24 cellular contexts compared by ENCODE assay signal in genomic region chr11:62352355-62353336, GRCh38. TPM values are rescaled to one million over a fixed set of nuclear protein-coding genes. Genes with fewer than 3 reads are reported as not detected.
A peak's percentile ranks its signal among the peaks of the same experiment; 100 is the strongest.
DNase-seq lines count a peak whose midpoint lies in the region; ATAC-seq, FAIRE-seq and TF ChIP-seq lines count a peak whose summit lies in the region.
"Had no signal": no experiment of that assay in that cellular context is flagged by ENCODE, and none has a peak within 500 bp of the region (broad histone marks: within the 10 kb centered on the region; RNA-seq: fewer than 3 reads in every experiment).

No MANE protein-coding gene starts in this region.

- H3K9me3 Mint-ChIP-seq in activated CD4-positive, alpha-beta T cell treated with anti-CD3 and anti-CD28 coated beads for 36 hours (ENCODE audit: low read depth), result no peaks in the 10 kb centered on the region
- no peaks in the 10 kb centered on the region for H3K9me3 Mint-ChIP-seq in immature natural killer cell

- ATAC-seq in activated CD4-positive, alpha-beta T cell treated with anti-CD3 and anti-CD28 coated beads for 36 hours, result peak; percentile 95
- ATAC-seq in GM19395 (IDR thresholded peaks at IDR 0.05; ENCODE audit: unreplicated experiment), result no peak
- ATAC-seq in GM19023 (IDR thresholded peaks at IDR 0.05; ENCODE audit: unreplicated experiment), result no peak
- ATAC-seq: mucosa of descending colon, Panc1 had no signal

- H3K27ac Mint-ChIP-seq in activated CD4-positive, alpha-beta T cell treated with anti-CD3 and anti-CD28 coated beads for 36 hours, result peak overlapping the region; percentile 44
- H3K27ac Mint-ChIP-seq in immature natural killer cell, result peak overlapping the region; percentile 5 to 65 (median 45)

- POLR2A ChIA-PET in activated CD4-positive, alpha-beta T cell treated with anti-CD3 and anti-CD28 coated beads for 36 hours (lab: Charles Lee), result interaction anchor here (0.5 to 0.7 kb wide), 2 partner anchors 25 to 93 kb away, joined by 3 to 5 read pairs; no protein-coding TSS in a partner anchor

- H3K9ac ChIP-seq in OCI-LY3 (ENCODE audit: low read length), result no peak overlapping the region
- H3K9ac ChIP-seq: BLaER1 treated with 17β-estradiol and CSF1 and Interleukin-3, amounts not matched to agents 10 nM and 100 nM had no signal

- no peak overlapping the region for H3K4me3 Mint-ChIP-seq in activated CD4-positive, alpha-beta T cell treated with anti-CD3 and anti-CD28 coated beads for 36 hours
- peak overlapping the region in 4 of 5 donors; percentile 2 to 51 (median 10) for H3K4me3 Mint-ChIP-seq in immature natural killer cell

- intact Hi-C loops in activated CD4-positive, alpha-beta T cell treated with anti-CD3 and anti-CD28 coated beads for 36 hours (cut with DNase I, micrococcal nuclease), result no loop called here

- H3K4me3 ChIP-seq in OCI-LY3 (ENCODE audit: low read length), result no peak overlapping the region
- H3K4me3 ChIP-seq: BLaER1 treated with 17β-estradiol and CSF1 and Interleukin-3, amounts not matched to agents 10 nM and 100 nM; mucosa of descending colon; thoracic aorta had no signal

- no peak overlapping the region for H2AFZ ChIP-seq in OCI-LY3 (ENCODE audit: low read depth, low read length)

- TF ChIP-seq CTCF in GM13977 (IDR thresholded peaks at IDR 0.05; ENCODE audit: extremely low read depth, insufficient read depth, missing control alignments), result no peak
- no peak for TF ChIP-seq CTCF in OCI-LY3 (IDR thresholded peaks at IDR 0.05; ENCODE audit: low read depth, low read length)

- CTCF ChIA-PET in activated CD4-positive, alpha-beta T cell treated with anti-CD3 and anti-CD28 coated beads for 36 hours (lab: Charles Lee), result interaction anchor here (0.7 to 1.4 kb wide), 4 partner anchors 12 to 1095 kb away, joined by 3 to 7 read pairs (median 4); no protein-coding TSS in a partner anchor

- no peaks in the 10 kb centered on the region for H3K9me3 ChIP-seq in OCI-LY3 (ENCODE audit: insufficient read depth, low read length)
- H3K9me3 ChIP-seq: BLaER1 treated with 17β-estradiol and CSF1 and Interleukin-3, amounts not matched to agents 10 nM and 100 nM; mucosa of descending colon; thoracic aorta had no signal

- H3K4me2 ChIP-seq in OCI-LY3 (ENCODE audit: low read length), result peak overlapping the region; percentile 43

- in situ Hi-C loops in GM13977 (cut with MboI; ENCODE audit: low pct_unique_long_range_greater_than_20kb, low sequenced_read_pairs, unreplicated experiment), result no loop called here

- no peaks in the 10 kb centered on the region for H4K20me1 ChIP-seq in OCI-LY3 (ENCODE audit: insufficient read depth, low read length)
- H4K20me1 ChIP-seq: BLaER1 treated with 17β-estradiol and CSF1 and Interleukin-3, amounts not matched to agents 10 nM and 100 nM had no signal

- H3K4me1 Mint-ChIP-seq in activated CD4-positive, alpha-beta T cell treated with anti-CD3 and anti-CD28 coated beads for 36 hours, result peaks cover 11% of the 10 kb centered on the region
- H3K4me1 Mint-ChIP-seq in immature natural killer cell, result peaks cover 11 to 21% of the 10 kb centered on the region in 2 donors

- H3K27me3 ChIP-seq in OCI-LY3 (ENCODE audit: low read depth, low read length), result no peaks in the 10 kb centered on the region
- H3K27me3 ChIP-seq: BLaER1 treated with 17β-estradiol and CSF1 and Interleukin-3, amounts not matched to agents 10 nM and 100 nM had no signal

- FAIRE-seq in GM19239 (lab: Jason Lieb, UNC), result no peak
- FAIRE-seq: HTR-8/SVneo had no signal

- H3K36me3 Mint-ChIP-seq in activated CD4-positive, alpha-beta T cell treated with anti-CD3 and anti-CD28 coated beads for 36 hours (ENCODE audit: low read depth), result no peaks in the 10 kb centered on the region
- H3K36me3 Mint-ChIP-seq in immature natural killer cell, result no peaks in the 10 kb centered on the region

- H3K4me1 ChIP-seq in OCI-LY3 (ENCODE audit: low read length), result peaks cover 9% of the 10 kb centered on the region

- no peak for DNase-seq in activated CD4-positive, alpha-beta T cell treated with anti-CD3 and anti-CD28 coated beads for 36 hours
- DNase-seq in activated CD4-positive, alpha-beta T cell treated with anti-CD3 and anti-CD28 coated beads, Interleukin-2, amount 50 U/mL, for 4 hours, result no peak
- DNase-seq in GM13977 (ENCODE audit: low spot score), result peak; percentile 67
- peak in 2 of 3 donors; percentile 12 to 28 for DNase-seq in immature natural killer cell
- no peak for DNase-seq in GM19239 (ENCODE audit: insufficient read length, low spot score)
- DNase-seq: activated CD4-positive, alpha-beta T cell treated with anti-CD3 and anti-CD28 coated beads for 1 hour; anterior cingulate cortex; central memory CD4-positive, alpha-beta T cell; effector CD4-positive, alpha-beta T cell; head of caudate nucleus; mucosa of descending colon; NCI-H1417 treated with DMSO at 0.1 percent for 48 hours; NCI-H2171 treated with DMSO at 0.1 percent for 48 hours; NCI-H748 treated with DMSO at 0.1 percent for 48 hours; T-helper 9 cell had no signal

- no peak overlapping the region for H3K27ac ChIP-seq in OCI-LY3 (ENCODE audit: low read length)
- H3K27ac ChIP-seq: BLaER1 treated with 17β-estradiol and CSF1 and Interleukin-3, amounts not matched to agents 10 nM and 100 nM; thoracic aorta had no signal

- H3K27me3 Mint-ChIP-seq in activated CD4-positive, alpha-beta T cell treated with anti-CD3 and anti-CD28 coated beads for 36 hours, result peaks cover 3% of the 10 kb centered on the region
- H3K27me3 Mint-ChIP-seq in immature natural killer cell (ENCODE audit: low read depth in 3 of 3), result no peaks in the 10 kb centered on the region

- no peaks in the 10 kb centered on the region for H3K36me3 ChIP-seq in OCI-LY3 (replicated peaks; ENCODE audit: low read depth, low read length)
- H3K36me3 ChIP-seq: BLaER1 treated with 17β-estradiol and CSF1 and Interleukin-3, amounts not matched to agents 10 nM and 100 nM; thoracic aorta had no signal

- H3K79me2 ChIP-seq in OCI-LY3 (ENCODE audit: low read length), result no peaks in the 10 kb centered on the region

RNA-seq across cellular contexts. Expression of gene ASRGL1, which starts 15.4 kb away (rescaled TPM):
- total RNA-seq in activated CD4-positive, alpha-beta T cell treated with anti-CD3 and anti-CD28 coated beads for 36 hours, result 1 to 10 TPM; 1.2 to 1.3 TPM
- 10 to 100 TPM in 1 of 3 donors, 1 to 10 TPM in 2; 3.2 to 11.2 (median 8.1) TPM for polyA plus RNA-seq in immature natural killer cell

RNA-seq across cellular contexts. Expression of gene SCGB1D4, which starts 53.8 kb away (rescaled TPM):
- not detected for total RNA-seq in activated CD4-positive, alpha-beta T cell treated with anti-CD3 and anti-CD28 coated beads for 36 hours
- not detected for polyA plus RNA-seq in immature natural killer cell
- total RNA-seq: A172, liver, mucosa of descending colon, thoracic aorta had no signal
- polyA plus RNA-seq: liver had no signal

Comparison
In these comparisons a context has a peak if more than half of its experiments do, and no peak if none do; other contexts are left out.
1. DNase-seq: peak in GM13977 (single experiment) and immature natural killer cell (2 of 3); none in activated CD4-positive, alpha-beta T cell treated with anti-CD3 and anti-CD28 coated beads for 36 hours (single experiment), activated CD4-positive, alpha-beta T cell treated with anti-CD3 and anti-CD28 coated beads, Interleukin-2, amount 50 U/mL, for 4 hours (0 of 2) and GM19239 (single experiment).